In genomic region chr3:37935756-37936666, GRCh38 we compare ENCODE assay signal across 9 cellular contexts. TPM values are rescaled to one million over a fixed set of nuclear protein-coding genes. Genes with fewer than 3 reads are reported as not detected.
DNase-seq lines count a peak whose midpoint lies in the region; ATAC-seq and TF ChIP-seq lines count a peak whose summit lies in the region.
"Had no signal": no experiment of that assay in that cellular context is flagged by ENCODE, and none has a peak within 500 bp of the region (broad histone marks: within the 10 kb centered on the region; RNA-seq: fewer than 3 reads in every experiment).

No MANE protein-coding gene starts in this region.

- H3K4me1 Mint-ChIP-seq in GM23338 = peaks cover 22% of the 10 kb centered on the region

- H3K27ac Mint-ChIP-seq in GM23338 = 0 out of 2 replicates have a peak overlapping the region, but pooled peaks have one; percentile 26

- DNase-seq in GM23338 (ENCODE audit: low spot score) = peak; percentile 78
- peak; percentile 88 for DNase-seq in adipocyte (ENCODE audit: low read depth)
- DNase-seq in left cardiac atrium = no peak
- peak; percentile 75 for DNase-seq in retinal pigment epithelial cell (ENCODE audit: low read depth)
- no peak for DNase-seq in NCI-H146 treated with DMSO at 0.1 percent for 48 hours (lab: John Stamatoyannopoulos, UW; ENCODE audit: unreplicated experiment)
- no peak for DNase-seq in BE2C
- DNase-seq: caudate nucleus had no signal

- peak; percentile 71 for ATAC-seq in GM23338
- ATAC-seq in left cardiac atrium = peak; percentile 38 to 47
- ATAC-seq in GM18870 (IDR thresholded peaks at IDR 0.05; ENCODE audit: unreplicated experiment) = no peak
- ATAC-seq in GM21526 (IDR thresholded peaks at IDR 0.05; ENCODE audit: low FRiP score, unreplicated experiment) = no peak

- H3K9me2 ChIP-seq in GM23338 (ENCODE audit: insufficient read depth) = no peaks in the 10 kb centered on the region

- peaks cover under 1% of the 10 kb centered on the region; the same call in 1 of the 2 replicates for H4K20me1 ChIP-seq in GM23338 (replicated peaks; ENCODE audit: insufficient read depth)

- H3K4me3 Mint-ChIP-seq in GM23338 = no peak overlapping the region

- no peak overlapping the region for H3K4me3 ChIP-seq in GM23338
- peak overlapping the region; percentile 34 for H3K4me3 ChIP-seq in adipocyte (ENCODE audit: low read length)
- H3K4me3 ChIP-seq in retinal pigment epithelial cell (ENCODE audit: low read length) = no peak overlapping the region
- no peak overlapping the region for H3K4me3 ChIP-seq in BE2C (ENCODE audit: low read depth, low read length)

- H3K79me2 ChIP-seq in GM23338 (replicated peaks; ENCODE audit: insufficient read depth) = peaks cover 1% of the 10 kb centered on the region; the same call in 1 of the 2 replicates

- no peaks in the 10 kb centered on the region for H3K36me3 ChIP-seq in GM23338 (ENCODE audit: insufficient read depth)
- no peaks in the 10 kb centered on the region for H3K36me3 ChIP-seq in adipocyte (ENCODE audit: control insufficient read depth, insufficient read depth, low read length, severe bottlenecking)
- H3K36me3 ChIP-seq in BE2C = no peaks in the 10 kb centered on the region

- H3K9me3 ChIP-seq in adipocyte (ENCODE audit: control insufficient read depth, low read length) (no peaks in the 10 kb centered on the region), BE2C (no peaks in the 10 kb centered on the region)

- H3K4me2 ChIP-seq in GM23338 = peak overlapping the region; percentile 53

- no peaks in the 10 kb centered on the region for H3F3A ChIP-seq in GM23338 (replicated peaks; ENCODE audit: low read depth)

- intact Hi-C loops in left cardiac atrium (cut with DNase I) = no loop called here

- TF ChIP-seq CTCF in GM23338 (conservative IDR thresholded peaks at IDR 0.05; ENCODE audit: low read depth in 2 of 2) = no peak
- no peak for TF ChIP-seq CTCF in retinal pigment epithelial cell (conservative IDR thresholded peaks at IDR 0.05; ENCODE audit: low read depth, low read length)
- no peak for TF ChIP-seq CTCF in BE2C (IDR thresholded peaks at IDR 0.05; ENCODE audit: low read depth, low read length)

- H2AFZ ChIP-seq in GM23338 = no peak overlapping the region

- H3K9me3 Mint-ChIP-seq in GM23338 = no peaks in the 10 kb centered on the region

- peaks cover 2% of the 10 kb centered on the region for H3K27me3 Mint-ChIP-seq in GM23338 (ENCODE audit: insufficient read depth, low read depth, poor library complexity)

- H3K4me1 ChIP-seq in GM23338 (ENCODE audit: insufficient read depth) = peaks cover 9% of the 10 kb centered on the region
- H3K4me1 ChIP-seq in adipocyte (ENCODE audit: control insufficient read depth, insufficient read depth, low read length) = peaks cover 30% of the 10 kb centered on the region
- peaks cover 5% of the 10 kb centered on the region; the same call in 1 of the 2 replicates for H3K4me1 ChIP-seq in BE2C

- no peaks in the 10 kb centered on the region for H3K36me3 Mint-ChIP-seq in GM23338 (ENCODE audit: low read depth)

- no peaks in the 10 kb centered on the region for H3K27me3 ChIP-seq in GM23338 (ENCODE audit: insufficient read depth)
- no peaks in the 10 kb centered on the region for H3K27me3 ChIP-seq in adipocyte (replicated peaks; ENCODE audit: control insufficient read depth, insufficient read depth, low read length)
- H3K27me3 ChIP-seq in BE2C = no peaks in the 10 kb centered on the region

- peak overlapping the region; percentile 32 for H3K27ac ChIP-seq in GM23338 (ENCODE audit: low read depth)

- peak overlapping the region; percentile 37 for H3K9ac ChIP-seq in adipocyte (ENCODE audit: low read length)

TF ChIP-seq in GM23338, 12 proteins besides CTCF, POLR2A, EP300 and RAD21 (continues in another document):
- no peak for TF ChIP-seq CREB1 (CRISPR knock-in tag; IDR thresholded peaks at IDR 0.05; ENCODE audit: low read depth)
- TF ChIP-seq POLR2AphosphoS5 (IDR thresholded peaks at IDR 0.05; ENCODE audit: low read depth) = no peak
- no peak for TF ChIP-seq NANOG (IDR thresholded peaks at IDR 0.05; ENCODE audit: borderline replicate concordance)
- no peak for TF ChIP-seq ETS1 (IDR thresholded peaks at IDR 0.05)
- TF ChIP-seq ZNF114 (CRISPR knock-in tag; IDR thresholded peaks at IDR 0.05) = no peak
- no peak for TF ChIP-seq JUNB (IDR thresholded peaks at IDR 0.05; ENCODE audit: unreplicated experiment)
- TF ChIP-seq ZNF462 (CRISPR knock-in tag; IDR thresholded peaks at IDR 0.05) = no peak

RNA-seq across cellular contexts. Expression of gene VILL, which starts 54.6 kb away (rescaled TPM):
- total RNA-seq in GM23338 (2014; rRNA removed; shearing (Covaris generic)) = 4.2 and 9.8 TPM in 2 replicates
- polyA plus RNA-seq in GM23338 (2016; fragmentation: Nextera tagmentation; extraction: Ambion mirVana) = 2.7 and 3.4 TPM in 2 replicates
- total RNA-seq in left cardiac atrium = 1 to 10 TPM; 6.1 to 6.2 TPM
- polyA plus RNA-seq in BE2C (2012; ENCODE audit: insufficient read depth, insufficient read length, low read depth) = 12.7 TPM

Comparison
In these comparisons a context has a peak if more than half of its experiments do, and no peak if none do; other contexts are left out.
1. ATAC-seq: peak in GM23338 (single experiment) and left cardiac atrium (2 of 2); none in GM18870 (single experiment) and GM21526 (single experiment).
2. DNase-seq: peak in GM23338 (single experiment), adipocyte (single experiment) and retinal pigment epithelial cell (single experiment); none in left cardiac atrium (single experiment), NCI-H146 treated with DMSO at 0.1 percent for 48 hours (single experiment) and BE2C (single experiment).